22 cellular contexts compared by ENCODE assay signal in genomic region chr16:14566599-14566998, GRCh38.
DNase-seq lines count a peak whose midpoint lies in the region; ATAC-seq and TF ChIP-seq lines count a peak whose summit lies in the region.
"Had no signal": no experiment of that assay in that cellular context is flagged by ENCODE, and none has a peak within 500 bp of the region (broad histone marks: within the 10 kb centered on the region; RNA-seq: fewer than 3 reads in every experiment).

No MANE protein-coding gene starts in this region.

- H3K4me2 ChIP-seq in GM23338 = no peak overlapping the region

- H3K4me1 Mint-ChIP-seq in GM23338 = peaks cover 22% of the 10 kb centered on the region

- no peaks in the 10 kb centered on the region for H3F3A ChIP-seq in GM23338 (replicated peaks; ENCODE audit: low read depth)

- H3K27me3 Mint-ChIP-seq in GM23338 (ENCODE audit: insufficient read depth, low read depth, poor library complexity) = peaks cover 4% of the 10 kb centered on the region
- H3K27me3 Mint-ChIP-seq: CD4-positive, CD25-positive, alpha-beta regulatory T cell had no signal

- TF ChIP-seq EP300 in sigmoid colon (IDR thresholded peaks at IDR 0.05) = no peak
- no peak for TF ChIP-seq EP300 in ovary (IDR thresholded peaks at IDR 0.05)

- H3K9me3 ChIP-seq in sigmoid colon = no peaks in the 10 kb centered on the region
- no peaks in the 10 kb centered on the region for H3K9me3 ChIP-seq in ovary
- H3K9me3 ChIP-seq: BE2C had no signal

- 23 to 67% methylated on average over 1 of the region's 1 CpG for WGBS in sigmoid colon, 2 donors
- WGBS in ovary, 3 donors = 58 to 82% (median 72%) methylated on average over 1 of the region's 1 CpG

- H3K4me1 ChIP-seq in GM23338 (ENCODE audit: insufficient read depth) = peaks cover 25% of the 10 kb centered on the region
- H3K4me1 ChIP-seq in sigmoid colon = peaks cover 0 to 50% (median 39%) of the 10 kb centered on the region in 4 donors
- peaks cover 4% of the 10 kb centered on the region for H3K4me1 ChIP-seq in ovary (ENCODE audit: insufficient read depth)
- H3K4me1 ChIP-seq: BE2C had no signal

- DNase-seq in DMS79 treated with DMSO at 0.1 percent for 48 hours (lab: John Stamatoyannopoulos, UW) (peak; percentile 25), DMS79 (lab: John Stamatoyannopoulos, UW) (no peak), GM23338 (ENCODE audit: low spot score) (no peak), sigmoid colon (no peak), NCI-H1092 treated with DMSO at 0.1 percent for 48 hours (lab: John Stamatoyannopoulos, UW) (no peak), NCI-H128 (lab: John Stamatoyannopoulos, UW; ENCODE audit: unreplicated experiment) (no peak), ovary (no peak)
- DNase-seq: ACHN; BE2C; CD4-positive, CD25-positive, alpha-beta regulatory T cell; HCEC 1CT; KG1; NCI-H1092; NCI-H1694; NCI-H2081; NCI-H2171; NCI-H226; NCI-H510A; SHP77 had no signal

- no peak for TF ChIP-seq POLR2A in sigmoid colon (IDR thresholded peaks at IDR 0.05)
- TF ChIP-seq POLR2A in ovary (IDR thresholded peaks at IDR 0.05) = no peak

- H3K27ac ChIP-seq in GM23338 (ENCODE audit: low read depth) (no peak overlapping the region), VCaP (peak overlapping the region; percentile 79), sigmoid colon (peak overlapping the region in 3 of 4 donors; percentile 28 to 77 (median 74)), ovary (no peak overlapping the region)
- H3K27ac ChIP-seq: RWPE1 had no signal

- ATAC-seq in GM23338 = no peak
- ATAC-seq: Panc1 had no signal

- no peaks in the 10 kb centered on the region; the same call in 1 of the 2 replicates for H3K79me2 ChIP-seq in GM23338 (replicated peaks; ENCODE audit: insufficient read depth)

- H4K20me1 ChIP-seq in GM23338 (replicated peaks; ENCODE audit: insufficient read depth) = no peaks in the 10 kb centered on the region; the same call in 1 of the 2 replicates

- no peaks in the 10 kb centered on the region for H3K9me2 ChIP-seq in GM23338 (ENCODE audit: insufficient read depth)

- intact Hi-C loops in sigmoid colon (cut with DNase I) (no loop called here), ovary (cut with DNase I) (no loop called here)

- H3K36me3 ChIP-seq in GM23338 (ENCODE audit: insufficient read depth) = no peaks in the 10 kb centered on the region
- H3K36me3 ChIP-seq in sigmoid colon = no peaks in the 10 kb centered on the region
- H3K36me3 ChIP-seq in ovary = no peaks in the 10 kb centered on the region
- H3K36me3 ChIP-seq: BE2C had no signal

- no peaks in the 10 kb centered on the region for H3K9me3 Mint-ChIP-seq in GM23338
- H3K9me3 Mint-ChIP-seq: CD4-positive, CD25-positive, alpha-beta regulatory T cell had no signal

- 0 out of 2 replicates have a peak overlapping the region, but pooled peaks have one; percentile 67 for H3K27ac Mint-ChIP-seq in GM23338

- H2AFZ ChIP-seq in GM23338 = no peak overlapping the region

- no peak overlapping the region for H3K4me3 ChIP-seq in GM23338
- H3K4me3 ChIP-seq in sigmoid colon = no peak overlapping the region
- no peak overlapping the region for H3K4me3 ChIP-seq in ovary

- H3K36me3 Mint-ChIP-seq in GM23338 (ENCODE audit: low read depth) = no peaks in the 10 kb centered on the region

- no peak overlapping the region for H3K4me3 Mint-ChIP-seq in GM23338
- H3K4me3 Mint-ChIP-seq: CD4-positive, CD25-positive, alpha-beta regulatory T cell had no signal

- TF ChIP-seq CTCF in GM23338 (conservative IDR thresholded peaks at IDR 0.05; ENCODE audit: low read depth in 2 of 2) (no peak), VCaP (conservative IDR thresholded peaks at IDR 0.05) (no peak), sigmoid colon (IDR thresholded peaks at IDR 0.05) (no peak), ovary (IDR thresholded peaks at IDR 0.05) (no peak)

- no peaks in the 10 kb centered on the region for H3K27me3 ChIP-seq in GM23338 (ENCODE audit: insufficient read depth)
- H3K27me3 ChIP-seq in sigmoid colon = no peaks in the 10 kb centered on the region
- no peaks in the 10 kb centered on the region for H3K27me3 ChIP-seq in ovary
- H3K27me3 ChIP-seq: BE2C had no signal

TF ChIP-seq in GM23338, 12 proteins besides CTCF, POLR2A, EP300 and RAD21 (continues in another document):
- TF ChIP-seq CREB1 (CRISPR knock-in tag; IDR thresholded peaks at IDR 0.05; ENCODE audit: low read depth) (no peak), ZNF462 (CRISPR knock-in tag; IDR thresholded peaks at IDR 0.05) (no peak), ZNF331 (CRISPR knock-in tag; IDR thresholded peaks at IDR 0.05; ENCODE audit: low read depth) (no peak), ETS1 (IDR thresholded peaks at IDR 0.05) (no peak), NANOG (IDR thresholded peaks at IDR 0.05; ENCODE audit: borderline replicate concordance) (no peak), EZH2 (IDR thresholded peaks at IDR 0.05; ENCODE audit: low read depth, unreplicated experiment) (no peak), POLR2AphosphoS5 (IDR thresholded peaks at IDR 0.05; ENCODE audit: low read depth) (no peak)

Comparison
In these comparisons a context has a peak if more than half of its experiments do, and no peak if none do; other contexts are left out.
1. H3K27ac ChIP-seq: peak in VCaP (single experiment) and sigmoid colon (3 of 4); none in GM23338 (single experiment) and ovary (0 of 2).